7 cellular contexts compared by ENCODE assay signal in the genomic region with DNA sequence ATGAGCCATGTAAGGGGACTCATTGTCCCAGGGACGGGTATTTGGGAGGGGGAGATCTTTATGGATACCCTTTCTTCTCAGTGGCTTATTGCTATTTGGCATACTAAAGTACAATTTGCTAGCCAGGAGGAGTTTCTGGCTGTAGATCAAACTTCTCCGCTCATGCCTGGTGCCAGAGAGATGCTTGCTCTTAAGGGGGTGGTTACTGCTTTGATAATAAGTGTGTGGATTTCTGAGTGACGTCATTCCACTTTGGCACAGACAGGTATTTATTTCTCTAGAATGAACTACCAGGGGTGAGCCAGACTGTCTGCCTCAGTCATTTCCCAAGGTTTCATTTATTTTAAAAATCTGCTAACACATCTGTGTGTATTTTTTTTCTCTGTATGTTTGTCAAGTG.
DNase-seq lines count a peak whose midpoint lies in the region; ATAC-seq and TF ChIP-seq lines count a peak whose summit lies in the region.
"Not testable (repeated sequence)": the region's sequence is repeated elsewhere in the genome, so short reads cannot be mapped to it uniquely, and the experiment has no call there.

No MANE protein-coding gene starts in this region.

- intact Hi-C loops in Right ventricle myocardium superior (cut with DNase I); left lung (cut with DNase I): not testable (repeated sequence)

- H3K4me3 ChIP-seq in left lung: not testable (repeated sequence)

- ATAC-seq in SK-N-SH treated with all-trans-retinoic acid at 6 μM for 48 hours (peak; percentile 17; the same call in 2 of the 3 replicates), Right ventricle myocardium superior (ENCODE audit: poor library complexity) (peak; percentile 83), left lung (peak; percentile 87)

- not testable (repeated sequence) for TF ChIP-seq CTCF in left lung (IDR thresholded peaks at IDR 0.05)

- H3K9me3 ChIP-seq in left lung: not testable (repeated sequence)

- H3K27ac ChIP-seq in left lung: not testable (repeated sequence)

- H3K4me1 ChIP-seq in left lung: not testable (repeated sequence)

- H3K27me3 ChIP-seq in left lung: not testable (repeated sequence)

- peak; percentile 45 for DNase-seq in DMS79 treated with DMSO at 0.1 percent for 48 hours (lab: John Stamatoyannopoulos, UW)
- peak; percentile 42 for DNase-seq in NCI-H1105 (lab: John Stamatoyannopoulos, UW)
- peak; percentile 28 for DNase-seq in NCI-H2196 (lab: John Stamatoyannopoulos, UW; ENCODE audit: unreplicated experiment)
- DNase-seq in cerebellar cortex (ENCODE audit: low spot score): peak; percentile 39
- not testable (repeated sequence) for DNase-seq in Right ventricle myocardium superior, left lung

- H3K36me3 ChIP-seq in left lung: not testable (repeated sequence)

TF ChIP-seq in SK-N-SH treated with all-trans-retinoic acid at 6 μM for 48 hours, 23 proteins besides CTCF, POLR2A, EP300 and RAD21:
- peak; percentile 29; the same call in 1 of the 2 replicates for TF ChIP-seq ISL1 (CRISPR knock-in tag; IDR thresholded peaks at IDR 0.05)

Comparison
In these comparisons a context has a peak if more than half of its experiments do, and no peak if none do; other contexts are left out.
1. ATAC-seq: peak in every context shown above with its lines; median percentile 87 in left lung; 83 in Right ventricle myocardium superior; 17 in SK-N-SH treated with all-trans-retinoic acid at 6 μM for 48 hours.